1 cellular context compared by ENCODE assay signal in the genomic region with DNA sequence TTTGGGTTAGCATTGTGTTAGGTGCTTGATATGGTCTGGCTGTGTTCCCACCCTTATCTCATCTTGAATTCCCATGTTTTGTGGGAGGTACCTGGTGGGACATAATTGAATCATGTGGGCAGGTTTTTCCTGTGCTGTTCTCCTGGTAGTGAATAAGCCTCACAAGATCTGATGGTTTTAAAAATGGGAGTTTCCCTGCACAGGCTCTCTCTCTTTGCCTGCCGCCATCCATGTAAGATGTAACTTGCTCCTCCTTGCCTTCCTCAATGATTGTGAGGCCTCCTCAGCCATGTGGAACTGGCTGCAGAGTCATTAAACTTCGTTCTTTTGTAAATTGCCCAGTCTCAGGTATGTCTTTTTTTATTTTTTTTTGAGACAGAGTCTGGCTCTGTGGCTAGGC.
TF ChIP-seq lines count a peak whose summit lies in the region.

No MANE protein-coding gene starts in this region.

TF ChIP-seq in GM23338, 12 proteins besides CTCF, POLR2A, EP300 and RAD21 (continued from another document):
- TF ChIP-seq REST (IDR thresholded peaks at IDR 0.05; ENCODE audit: unreplicated experiment) (no peak), ZNF331 (CRISPR knock-in tag; IDR thresholded peaks at IDR 0.05; ENCODE audit: low read depth) (no peak), NANOG (IDR thresholded peaks at IDR 0.05; ENCODE audit: borderline replicate concordance) (no peak), EZH2 (IDR thresholded peaks at IDR 0.05; ENCODE audit: low read depth, unreplicated experiment) (no peak), POLR2AphosphoS5 (IDR thresholded peaks at IDR 0.05; ENCODE audit: low read depth) (no peak), STAT1 (IDR thresholded peaks at IDR 0.05; ENCODE audit: unreplicated experiment) (no peak), CREB1 (CRISPR knock-in tag; IDR thresholded peaks at IDR 0.05; ENCODE audit: low read depth) (no peak), ZNF114 (CRISPR knock-in tag; IDR thresholded peaks at IDR 0.05) (no peak), EZH2phosphoT487 (IDR thresholded peaks at IDR 0.05; ENCODE audit: unreplicated experiment) (no peak), ETS1 (IDR thresholded peaks at IDR 0.05) (no peak)
- TF ChIP-seq, protein P1, sequence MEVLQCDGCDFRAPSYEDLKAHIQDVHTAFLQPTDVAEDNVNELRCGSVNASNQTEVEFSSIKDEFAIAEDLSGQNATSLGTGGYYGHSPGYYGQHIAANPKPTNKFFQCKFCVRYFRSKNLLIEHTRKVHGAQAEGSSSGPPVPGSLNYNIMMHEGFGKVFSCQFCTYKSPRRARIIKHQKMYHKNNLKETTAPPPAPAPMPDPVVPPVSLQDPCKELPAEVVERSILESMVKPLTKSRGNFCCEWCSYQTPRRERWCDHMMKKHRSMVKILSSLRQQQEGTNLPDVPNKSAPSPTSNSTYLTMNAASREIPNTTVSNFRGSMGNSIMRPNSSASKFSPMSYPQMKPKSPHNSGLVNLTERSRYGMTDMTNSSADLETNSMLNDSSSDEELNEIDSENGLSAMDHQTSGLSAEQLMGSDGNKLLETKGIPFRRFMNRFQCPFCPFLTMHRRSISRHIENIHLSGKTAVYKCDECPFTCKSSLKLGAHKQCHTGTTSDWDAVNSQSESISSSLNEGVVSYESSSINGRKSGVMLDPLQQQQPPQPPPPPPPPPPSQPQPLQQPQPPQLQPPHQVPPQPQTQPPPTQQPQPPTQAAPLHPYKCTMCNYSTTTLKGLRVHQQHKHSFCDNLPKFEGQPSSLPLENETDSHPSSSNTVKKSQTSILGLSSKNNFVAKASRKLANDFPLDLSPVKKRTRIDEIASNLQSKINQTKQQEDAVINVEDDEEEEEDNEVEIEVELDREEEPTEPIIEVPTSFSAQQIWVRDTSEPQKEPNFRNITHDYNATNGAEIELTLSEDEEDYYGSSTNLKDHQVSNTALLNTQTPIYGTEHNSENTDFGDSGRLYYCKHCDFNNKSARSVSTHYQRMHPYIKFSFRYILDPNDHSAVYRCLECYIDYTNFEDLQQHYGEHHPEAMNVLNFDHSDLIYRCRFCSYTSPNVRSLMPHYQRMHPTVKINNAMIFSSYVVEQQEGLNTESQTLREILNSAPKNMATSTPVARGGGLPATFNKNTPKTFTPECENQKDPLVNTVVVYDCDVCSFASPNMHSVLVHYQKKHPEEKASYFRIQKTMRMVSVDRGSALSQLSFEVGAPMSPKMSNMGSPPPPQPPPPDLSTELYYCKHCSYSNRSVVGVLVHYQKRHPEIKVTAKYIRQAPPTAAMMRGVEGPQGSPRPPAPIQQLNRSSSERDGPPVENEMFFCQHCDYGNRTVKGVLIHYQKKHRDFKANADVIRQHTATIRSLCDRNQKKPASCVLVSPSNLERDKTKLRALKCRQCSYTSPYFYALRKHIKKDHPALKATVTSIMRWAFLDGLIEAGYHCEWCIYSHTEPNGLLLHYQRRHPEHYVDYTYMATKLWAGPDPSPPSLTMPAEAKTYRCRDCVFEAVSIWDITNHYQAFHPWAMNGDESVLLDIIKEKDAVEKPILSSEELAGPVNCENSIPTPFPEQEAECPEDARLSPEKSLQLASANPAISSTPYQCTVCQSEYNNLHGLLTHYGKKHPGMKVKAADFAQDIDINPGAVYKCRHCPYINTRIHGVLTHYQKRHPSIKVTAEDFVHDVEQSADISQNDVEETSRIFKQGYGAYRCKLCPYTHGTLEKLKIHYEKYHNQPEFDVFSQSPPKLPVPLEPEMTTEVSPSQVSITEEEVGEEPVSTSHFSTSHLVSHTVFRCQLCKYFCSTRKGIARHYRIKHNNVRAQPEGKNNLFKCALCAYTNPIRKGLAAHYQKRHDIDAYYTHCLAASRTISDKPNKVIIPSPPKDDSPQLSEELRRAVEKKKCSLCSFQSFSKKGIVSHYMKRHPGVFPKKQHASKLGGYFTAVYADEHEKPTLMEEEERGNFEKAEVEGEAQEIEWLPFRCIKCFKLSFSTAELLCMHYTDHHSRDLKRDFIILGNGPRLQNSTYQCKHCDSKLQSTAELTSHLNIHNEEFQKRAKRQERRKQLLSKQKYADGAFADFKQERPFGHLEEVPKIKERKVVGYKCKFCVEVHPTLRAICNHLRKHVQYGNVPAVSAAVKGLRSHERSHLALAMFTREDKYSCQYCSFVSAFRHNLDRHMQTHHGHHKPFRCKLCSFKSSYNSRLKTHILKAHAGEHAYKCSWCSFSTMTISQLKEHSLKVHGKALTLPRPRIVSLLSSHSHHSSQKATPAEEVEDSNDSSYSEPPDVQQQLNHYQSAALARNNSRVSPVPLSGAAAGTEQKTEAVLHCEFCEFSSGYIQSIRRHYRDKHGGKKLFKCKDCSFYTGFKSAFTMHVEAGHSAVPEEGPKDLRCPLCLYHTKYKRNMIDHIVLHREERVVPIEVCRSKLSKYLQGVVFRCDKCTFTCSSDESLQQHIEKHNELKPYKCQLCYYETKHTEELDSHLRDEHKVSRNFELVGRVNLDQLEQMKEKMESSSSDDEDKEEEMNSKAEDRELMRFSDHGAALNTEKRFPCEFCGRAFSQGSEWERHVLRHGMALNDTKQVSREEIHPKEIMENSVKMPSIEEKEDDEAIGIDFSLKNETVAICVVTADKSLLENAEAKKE (CRISPR knock-in tag; IDR thresholded peaks at IDR 0.05): no peak
